In the genomic region with DNA sequence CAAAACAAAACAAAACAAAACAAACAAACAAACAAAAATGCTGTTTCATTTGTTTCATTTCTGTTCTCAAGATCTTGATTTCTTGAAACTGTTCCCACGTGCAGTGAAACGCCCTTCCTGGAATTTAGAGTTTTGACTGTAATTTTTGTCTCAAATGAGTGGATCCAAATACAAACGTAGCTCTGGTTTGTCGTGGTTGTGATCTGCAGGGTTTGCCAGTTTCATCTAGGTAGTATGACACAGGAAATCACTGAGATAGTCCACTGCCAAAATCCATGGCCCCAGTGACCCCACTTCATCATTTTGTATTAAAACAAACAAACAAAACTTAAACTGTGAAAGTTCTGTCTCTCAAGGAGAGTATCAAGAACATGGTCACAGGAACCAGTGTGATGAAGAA, we compare ENCODE assay signal across 16 cellular contexts.
"Had no signal": no experiment of that assay in that cellular context is flagged by ENCODE, and none has a peak within 500 bp of the region (broad histone marks: within the 10 kb centered on the region; RNA-seq: fewer than 3 reads in every experiment).

No MANE protein-coding gene starts in this region.

- H3K4me1 Mint-ChIP-seq: brain, memory B cell, nephron had no signal

- H3K4me3 Mint-ChIP-seq: brain; memory B cell; nephron; stimulated activated naive CD8-positive, alpha-beta T cell treated with anti-CD3 and anti-CD28 coated beads, Interleukin-15, amount 100 ng/mL, for 72 hours; WTC11 had no signal

- H3K27me3 Mint-ChIP-seq: memory B cell; stimulated activated naive CD8-positive, alpha-beta T cell treated with anti-CD3 and anti-CD28 coated beads, Interleukin-15, amount 100 ng/mL, for 72 hours had no signal

- H3K36me3 Mint-ChIP-seq: brain, memory B cell had no signal

- H3K27ac Mint-ChIP-seq: activated T-helper 2 cell treated with anti-CD3 and anti-CD28 coated beads, Interferon-gamma antibody, Interleukin-2, Interleukin-4, amounts not matched to agents 10 μg/mL and 5 μg/mL and 100 μg/mL, durations not matched to agents 14 hours and 24 hours and 36 hours; brain; memory B cell; nephron; stimulated activated naive CD8-positive, alpha-beta T cell treated with anti-CD3 and anti-CD28 coated beads, Interleukin-15, amount 100 ng/mL, for 72 hours; WTC11 had no signal

- DNase-seq: activated CD4-positive, alpha-beta T cell treated with anti-CD3 and anti-CD28 coated beads for 4 hours; aorta; heart right ventricle; islet precursor cell; left cardiac atrium; ovary; spleen; stimulated activated CD4-positive, alpha-beta T cell treated with anti-CD3 and anti-CD28 coated beads, Interleukin-4, amount 100 ng/mL, for 4 hours; stimulated activated naive CD8-positive, alpha-beta T cell treated with anti-CD3 and anti-CD28 coated beads, Interleukin-15, amount 100 ng/mL, for 72 hours; T1000; tibial artery had no signal

- ATAC-seq: heart right ventricle; left cardiac atrium; stimulated activated naive CD8-positive, alpha-beta T cell treated with anti-CD3 and anti-CD28 coated beads, Interleukin-15, amount 100 ng/mL, for 72 hours; WTC11 had no signal
